Comparison of ENCODE assay signal across 19 cellular contexts in the genomic region with DNA sequence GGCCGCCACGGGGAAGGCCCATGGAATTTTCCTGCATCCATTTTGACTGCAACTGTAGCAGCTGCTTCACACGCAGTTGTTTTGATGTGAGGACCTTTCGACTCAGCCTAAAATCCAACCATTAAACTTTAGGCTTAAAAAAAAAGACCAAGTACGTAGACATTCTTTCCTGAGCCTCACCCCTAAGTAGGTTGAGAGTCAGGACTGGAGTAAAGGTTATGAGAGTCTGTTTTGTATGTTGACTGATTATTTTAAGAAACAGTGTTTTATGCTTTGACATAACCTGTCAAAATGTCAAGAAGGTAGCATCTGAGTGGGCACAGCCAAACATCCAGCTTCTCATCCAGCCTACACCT. TPM values are rescaled to one million over a fixed set of nuclear protein-coding genes. Genes with fewer than 3 reads are reported as not detected.
"Had no signal": no experiment of that assay in that cellular context is flagged by ENCODE, and none has a peak within 500 bp of the region (broad histone marks: within the 10 kb centered on the region; RNA-seq: fewer than 3 reads in every experiment).

No MANE protein-coding gene starts in this region.

- H3K27ac Mint-ChIP-seq: activated CD8-positive, alpha-beta T cell treated with anti-CD3 and anti-CD28 coated beads, Interleukin-2, amount 10 ng/mL, durations not matched to agents 7 days and 5 days; activated naive CD8-positive, alpha-beta T cell treated with anti-CD3 and anti-CD28 coated beads, Interleukin-2, amount 50 U/mL, for 24 hours; activated T-helper 1 cell treated with anti-CD3 and anti-CD28 coated beads, Interleukin-12 subunit alpha, Interleukin-12 subunit beta, Interleukin-2, Interleukin-4 antibody, amounts not matched to agents 30 ng/mL and 10 ng/mL and 1 ng/mL, durations not matched to agents 14 hours and 24 hours and 36 hours had no signal

- H3K4me1 Mint-ChIP-seq: activated naive CD8-positive, alpha-beta T cell treated with anti-CD3 and anti-CD28 coated beads, Interleukin-2, amount 50 U/mL, for 24 hours had no signal

- H3K4me3 Mint-ChIP-seq: activated CD8-positive, alpha-beta T cell treated with anti-CD3 and anti-CD28 coated beads, Interleukin-2, amount 10 ng/mL, durations not matched to agents 7 days and 5 days; activated naive CD8-positive, alpha-beta T cell treated with anti-CD3 and anti-CD28 coated beads, Interleukin-2, amount 50 U/mL, for 24 hours; activated T-helper 1 cell treated with anti-CD3 and anti-CD28 coated beads, Interleukin-12 subunit alpha, Interleukin-12 subunit beta, Interleukin-2, Interleukin-4 antibody, amounts not matched to agents 30 ng/mL and 10 ng/mL and 1 ng/mL, durations not matched to agents 14 hours and 24 hours and 36 hours; naive thymus-derived CD4-positive, alpha-beta T cell had no signal

- H3K27ac ChIP-seq: prostate gland, spleen, thoracic aorta, upper lobe of right lung, VCaP had no signal

- H3K36me3 Mint-ChIP-seq: naive thymus-derived CD4-positive, alpha-beta T cell had no signal

- DNase-seq: activated CD4-positive, alpha-beta T cell treated with anti-CD3 and anti-CD28 coated beads, Interleukin-2, amount 50 U/mL, for 1 hour; activated CD4-positive, CD25-positive, alpha-beta regulatory T cell treated with anti-CD3 and anti-CD28 coated beads, Interleukin-2, amount 50 U/mL, for 72 hours; activated CD8-positive, alpha-beta T cell treated with anti-CD3 and anti-CD28 coated beads, Interleukin-2, amount 10 ng/mL, durations not matched to agents 7 days and 5 days; activated gamma-delta T cell; activated naive CD4-positive, alpha-beta T cell treated with anti-CD3 and anti-CD28 coated beads, Interleukin-2, amount 50 U/mL, for 16 hours; activated naive CD8-positive, alpha-beta T cell treated with anti-CD3 and anti-CD28 coated beads, Interleukin-2, amount 50 U/mL, for 24 hours; kidney; naive thymus-derived CD4-positive, alpha-beta T cell; spleen; stimulated activated CD4-positive, alpha-beta T cell treated with anti-CD3 and anti-CD28 coated beads, Interleukin-4, amount 100 ng/mL, for 1 hour; stimulated activated naive CD4-positive, alpha-beta T cell treated with Interleukin-2 at 50 U/mL for 16 hours; upper lobe of right lung had no signal

- H3K36me3 ChIP-seq: prostate gland, spleen, thoracic aorta, upper lobe of right lung had no signal

- H3K4me1 ChIP-seq: prostate gland, spleen, upper lobe of right lung had no signal

- H3K27me3 Mint-ChIP-seq: activated naive CD8-positive, alpha-beta T cell treated with anti-CD3 and anti-CD28 coated beads, Interleukin-2, amount 50 U/mL, for 24 hours had no signal

- ATAC-seq: activated CD8-positive, alpha-beta T cell treated with anti-CD3 and anti-CD28 coated beads, Interleukin-2, amount 10 ng/mL, durations not matched to agents 7 days and 5 days; activated naive CD8-positive, alpha-beta T cell treated with anti-CD3 and anti-CD28 coated beads, Interleukin-2, amount 50 U/mL, for 24 hours; left lobe of liver; naive thymus-derived CD4-positive, alpha-beta T cell had no signal

- H3K4me3 ChIP-seq: lung, prostate gland, spleen, thoracic aorta, upper lobe of right lung had no signal

- H3K27me3 ChIP-seq: upper lobe of right lung had no signal

- H3K9me3 Mint-ChIP-seq: activated naive CD8-positive, alpha-beta T cell treated with anti-CD3 and anti-CD28 coated beads, Interleukin-2, amount 50 U/mL, for 24 hours; activated T-helper 1 cell treated with anti-CD3 and anti-CD28 coated beads, Interleukin-12 subunit alpha, Interleukin-12 subunit beta, Interleukin-2, Interleukin-4 antibody, amounts not matched to agents 30 ng/mL and 10 ng/mL and 1 ng/mL, durations not matched to agents 14 hours and 24 hours and 36 hours had no signal

- H3K9me3 ChIP-seq: prostate gland, thoracic aorta, upper lobe of right lung had no signal

RNA-seq across cellular contexts. Expression of a gene that starts 45.7 kb away (rescaled TPM):
- total RNA-seq: activated CD8-positive, alpha-beta T cell treated with anti-CD3 and anti-CD28 coated beads, Interleukin-2, amount 10 ng/mL, durations not matched to agents 7 days and 5 days; activated T-helper 1 cell treated with anti-CD3 and anti-CD28 coated beads, Interleukin-12 subunit alpha, Interleukin-12 subunit beta, Interleukin-2, Interleukin-4 antibody, amounts not matched to agents 30 ng/mL and 10 ng/mL and 1 ng/mL, durations not matched to agents 14 hours and 24 hours and 36 hours; naive thymus-derived CD4-positive, alpha-beta T cell; T-helper 2 cell treated with Interferon-gamma antibody and Interleukin-4, amounts not matched to agents 100 ng/mL and 5 ng/mL, for 36 hours had no signal
